Comparison of ENCODE assay signal across 1 cellular context in genomic region chr17:29458066-29458465, GRCh38.
TF ChIP-seq lines count a peak whose summit lies in the region.

No MANE protein-coding gene starts in this region.

TF ChIP-seq in GM23338, 12 proteins besides CTCF, POLR2A, EP300 and RAD21 (continued from another document):
- no peak for TF ChIP-seq ZNF462 (CRISPR knock-in tag; IDR thresholded peaks at IDR 0.05)
